11 cellular contexts compared by ENCODE assay signal in the genomic region with DNA sequence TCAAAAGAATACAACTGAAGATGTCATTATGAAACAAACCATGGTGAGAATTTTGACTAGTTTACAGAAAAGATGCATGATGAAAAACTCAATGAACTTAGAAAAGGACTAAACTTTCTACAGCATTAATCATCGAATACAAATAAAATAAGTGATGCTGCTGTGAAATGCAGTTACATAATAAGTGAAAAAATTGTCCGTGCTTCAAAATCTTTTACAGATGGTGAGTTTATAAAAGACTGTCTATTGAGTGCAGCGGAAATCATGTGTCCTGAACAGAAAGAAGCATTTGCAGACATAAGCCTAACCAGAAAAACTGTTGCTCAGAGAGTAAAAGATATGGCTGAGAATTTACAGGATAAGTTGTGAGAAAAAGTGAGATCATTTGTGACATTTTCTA. TPM values are rescaled to one million over a fixed set of nuclear protein-coding genes. Genes with fewer than 3 reads are reported as not detected.
DNase-seq lines count a peak whose midpoint lies in the region; ATAC-seq and TF ChIP-seq lines count a peak whose summit lies in the region.
"Had no signal": no experiment of that assay in that cellular context is flagged by ENCODE, and none has a peak within 500 bp of the region (broad histone marks: within the 10 kb centered on the region; RNA-seq: fewer than 3 reads in every experiment).

No MANE protein-coding gene starts in this region.

- peaks cover 44% of the 10 kb centered on the region for H3K4me1 Mint-ChIP-seq in activated T-cell treated with anti-CD3 and anti-CD28 coated beads, Interleukin-2, amount 50 U/mL, for 24 hours (ENCODE audit: low read depth)
- H3K4me1 Mint-ChIP-seq in chondrocyte (ENCODE audit: low read depth) = peaks cover 45% of the 10 kb centered on the region
- H3K4me1 Mint-ChIP-seq in stimulated activated memory B cell treated with anti-CD40 and anti-IgM and Interleukin-4, amounts not matched to agents 10 μg/mL and 1 μg/mL and 100 μg/mL, for 72 hours = peaks cover 53% of the 10 kb centered on the region

- H3K79me2 ChIP-seq in OCI-LY3 (ENCODE audit: low read length) = peaks cover 3% of the 10 kb centered on the region; the same call in 1 of the 2 replicates

- ATAC-seq in stimulated activated memory B cell treated with anti-CD40 and anti-IgM and Interleukin-4, amounts not matched to agents 10 μg/mL and 1 μg/mL and 100 μg/mL, for 72 hours = no peak
- ATAC-seq in HG03571 (IDR thresholded peaks at IDR 0.05; ENCODE audit: unreplicated experiment) (no peak), GM21447 (IDR thresholded peaks at IDR 0.05; ENCODE audit: unreplicated experiment) (no peak), GM18519 (IDR thresholded peaks at IDR 0.05; ENCODE audit: low FRiP score, unreplicated experiment) (no peak)
- ATAC-seq: lower lobe of right lung had no signal

- H3K9me3 Mint-ChIP-seq in activated T-cell treated with anti-CD3 and anti-CD28 coated beads, Interleukin-2, amount 50 U/mL, for 24 hours = no peaks in the 10 kb centered on the region
- H3K9me3 Mint-ChIP-seq in chondrocyte (ENCODE audit: low read depth) = no peaks in the 10 kb centered on the region
- H3K9me3 Mint-ChIP-seq in stimulated activated memory B cell treated with anti-CD40 and anti-IgM and Interleukin-4, amounts not matched to agents 10 μg/mL and 1 μg/mL and 100 μg/mL, for 72 hours = no peaks in the 10 kb centered on the region

- no peaks in the 10 kb centered on the region for H3K27me3 ChIP-seq in OCI-LY3 (ENCODE audit: low read depth, low read length)

- H3K4me3 Mint-ChIP-seq in activated T-cell treated with anti-CD3 and anti-CD28 coated beads, Interleukin-2, amount 50 U/mL, for 24 hours = peak overlapping the region; percentile 89
- H3K4me3 Mint-ChIP-seq in chondrocyte (ENCODE audit: unreplicated experiment) = peak overlapping the region; percentile 23
- peak overlapping the region; percentile 99 for H3K4me3 Mint-ChIP-seq in stimulated activated memory B cell treated with anti-CD40 and anti-IgM and Interleukin-4, amounts not matched to agents 10 μg/mL and 1 μg/mL and 100 μg/mL, for 72 hours

- no peaks in the 10 kb centered on the region for H3K27me3 Mint-ChIP-seq in activated T-cell treated with anti-CD3 and anti-CD28 coated beads, Interleukin-2, amount 50 U/mL, for 24 hours
- H3K27me3 Mint-ChIP-seq in chondrocyte (ENCODE audit: low read depth) = no peaks in the 10 kb centered on the region
- no peaks in the 10 kb centered on the region for H3K27me3 Mint-ChIP-seq in stimulated activated memory B cell treated with anti-CD40 and anti-IgM and Interleukin-4, amounts not matched to agents 10 μg/mL and 1 μg/mL and 100 μg/mL, for 72 hours

- H2AFZ ChIP-seq in OCI-LY3 (ENCODE audit: low read depth, low read length) = no peak overlapping the region

- no peaks in the 10 kb centered on the region for H4K20me1 ChIP-seq in OCI-LY3 (ENCODE audit: insufficient read depth, low read length)

- H3K36me3 Mint-ChIP-seq in activated T-cell treated with anti-CD3 and anti-CD28 coated beads, Interleukin-2, amount 50 U/mL, for 24 hours (ENCODE audit: low read depth) = peaks cover 4% of the 10 kb centered on the region
- H3K36me3 Mint-ChIP-seq in chondrocyte (ENCODE audit: low read depth) = no peaks in the 10 kb centered on the region
- H3K36me3 Mint-ChIP-seq in stimulated activated memory B cell treated with anti-CD40 and anti-IgM and Interleukin-4, amounts not matched to agents 10 μg/mL and 1 μg/mL and 100 μg/mL, for 72 hours = peaks cover 8% of the 10 kb centered on the region

- H3K9ac ChIP-seq in OCI-LY3 (ENCODE audit: low read length) = no peak overlapping the region

- H3K36me3 ChIP-seq in OCI-LY3 (replicated peaks; ENCODE audit: low read depth, low read length) = no peaks in the 10 kb centered on the region
- H3K36me3 ChIP-seq: lower lobe of right lung had no signal

- H3K4me3 ChIP-seq in OCI-LY3 (ENCODE audit: low read length) = peak overlapping the region; percentile 31
- H3K4me3 ChIP-seq: lower lobe of right lung had no signal

- no peak overlapping the region for H3K27ac Mint-ChIP-seq in activated T-cell treated with anti-CD3 and anti-CD28 coated beads, Interleukin-2, amount 50 U/mL, for 24 hours
- no peak overlapping the region for H3K27ac Mint-ChIP-seq in chondrocyte (ENCODE audit: unreplicated experiment)
- H3K27ac Mint-ChIP-seq in stimulated activated memory B cell treated with anti-CD40 and anti-IgM and Interleukin-4, amounts not matched to agents 10 μg/mL and 1 μg/mL and 100 μg/mL, for 72 hours = peak overlapping the region; percentile 95

- H3K9me3 ChIP-seq in OCI-LY3 (ENCODE audit: insufficient read depth, low read length) = no peaks in the 10 kb centered on the region
- H3K9me3 ChIP-seq: lower lobe of right lung had no signal

- DNase-seq in activated T-cell treated with anti-CD3 and anti-CD28 coated beads, Interleukin-2, amount 50 U/mL, for 24 hours = no peak
- DNase-seq in activated T-cell treated with anti-CD3 and anti-CD28 coated beads, Interleukin-2, amount 50 U/mL, for 1 hour = no peak
- no peak for DNase-seq in chondrocyte (ENCODE audit: low spot score)
- DNase-seq: lower lobe of right lung; stimulated activated CD4-positive, alpha-beta T cell treated with anti-CD3 and anti-CD28 coated beads, Interleukin-4, amount 100 ng/mL, for 24 hours; substantia nigra had no signal

- H3K4me2 ChIP-seq in OCI-LY3 (ENCODE audit: low read length) = peak overlapping the region; percentile 56

- H3K4me1 ChIP-seq in OCI-LY3 (ENCODE audit: low read length) = peaks cover 33% of the 10 kb centered on the region

- TF ChIP-seq CTCF in OCI-LY3 (IDR thresholded peaks at IDR 0.05; ENCODE audit: low read depth, low read length) = no peak
- TF ChIP-seq CTCF in chondrocyte (IDR thresholded peaks at IDR 0.05) = no peak

- H3K27ac ChIP-seq in OCI-LY3 (ENCODE audit: low read length) = peak overlapping the region; percentile 2; the same call in 1 of the 2 replicates
- H3K27ac ChIP-seq: lower lobe of right lung had no signal

RNA-seq across cellular contexts. Expression of a gene that starts 33.8 kb away (rescaled TPM):
- total RNA-seq in chondrocyte = 333 to 440 TPM (median 377 TPM) in 3 replicates

RNA-seq across cellular contexts. Expression of a gene that starts 42.4 kb away (rescaled TPM):
- total RNA-seq in chondrocyte = 11,810 to 14,376 TPM (median 12,130 TPM) in 3 replicates

Comparison
In these comparisons a context has a peak if more than half of its experiments do, and no peak if none do; other contexts are left out.
1. H3K4me3 Mint-ChIP-seq: peak in every context shown above with its lines; median percentile 99 in stimulated activated memory B cell treated with anti-CD40 and anti-IgM and Interleukin-4, amounts not matched to agents 10 μg/mL and 1 μg/mL and 100 μg/mL, for 72 hours; 89 in activated T-cell treated with anti-CD3 and anti-CD28 coated beads, Interleukin-2, amount 50 U/mL, for 24 hours; 23 in chondrocyte.